16 cellular contexts compared by ENCODE assay signal in the genomic region with DNA sequence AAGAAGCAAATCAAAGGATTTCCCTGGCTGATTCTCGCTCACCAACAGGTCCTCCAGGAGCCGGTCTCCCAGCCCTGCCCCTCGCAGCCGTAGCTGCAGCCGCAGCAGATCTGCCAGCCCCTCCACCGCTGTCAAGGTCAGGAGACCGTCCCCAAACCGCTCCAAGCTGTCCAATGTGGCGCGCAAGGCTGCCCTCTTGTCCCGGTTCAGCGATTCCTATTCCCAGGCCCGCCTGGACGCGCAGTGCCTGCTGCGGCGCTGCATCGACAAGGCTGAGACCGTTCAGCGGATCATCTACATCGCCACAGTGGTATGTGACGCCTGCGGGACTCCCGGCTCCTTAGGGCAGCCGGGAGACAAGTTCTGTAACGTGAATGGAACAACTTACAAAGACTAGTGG. TPM values are rescaled to one million over a fixed set of nuclear protein-coding genes. Genes with fewer than 3 reads are reported as not detected.
DNase-seq lines count a peak whose midpoint lies in the region; ATAC-seq, FAIRE-seq and TF ChIP-seq lines count a peak whose summit lies in the region.
"Had no signal": no experiment of that assay in that cellular context is flagged by ENCODE, and none has a peak within 500 bp of the region (broad histone marks: within the 10 kb centered on the region; RNA-seq: fewer than 3 reads in every experiment).

No MANE protein-coding gene starts in this region.

- CTCF ChIA-PET in K562 (lab: Yijun Ruan, JAX; ENCODE audit: low intra/inter-chr PET ratio): no interaction called here

- H3K36me3 ChIP-seq in K562 (ENCODE audit: control insufficient read depth, insufficient read depth, low read length) (no peaks in the 10 kb centered on the region), hepatocyte (replicated peaks; ENCODE audit: insufficient read depth, low read depth) (no peaks in the 10 kb centered on the region), tibial nerve (no peaks in the 10 kb centered on the region)

- H3K4me2 ChIP-seq in K562 (ENCODE audit: insufficient read depth, low read length): no peak overlapping the region
- H3K4me2 ChIP-seq in hepatocyte: peak overlapping the region; percentile 85

- no peak for TF ChIP-seq EP300 in K562 (IDR thresholded peaks at IDR 0.05; ENCODE audit: low read length)
- no peak for TF ChIP-seq EP300 in tibial nerve (IDR thresholded peaks at IDR 0.05)

- TF ChIP-seq CTCF in K562 (IDR thresholded peaks at IDR 0.05 in 2 of 3, conservative IDR thresholded peaks at IDR 0.05 in 1 of 3; ENCODE audit: insufficient read depth in 2 of 3, low read depth in 1 of 3, low read length in 3 of 3) (no peak), hepatocyte (IDR thresholded peaks at IDR 0.05; ENCODE audit: poor library complexity) (no peak), neural crest cell (conservative IDR thresholded peaks at IDR 0.05) (no peak), tibial nerve (IDR thresholded peaks at IDR 0.05) (no peak)

- no peaks in the 10 kb centered on the region for H3K9me3 Mint-ChIP-seq in neural crest cell
- H3K9me3 Mint-ChIP-seq: effector memory CD8-positive, alpha-beta T cell; T-helper 1 cell treated with Interleukin-12 subunit alpha and Interleukin-12 subunit beta and Interleukin-4 antibody, amounts not matched to agents 30 μg/mL and 1 μg/mL, for 36 hours had no signal

- H3K9me1 ChIP-seq in K562 (ENCODE audit: control insufficient read depth, insufficient read depth, low read length): no peaks in the 10 kb centered on the region

- H2AFZ ChIP-seq in K562 (ENCODE audit: low read depth, low read length): no peak overlapping the region
- H2AFZ ChIP-seq in hepatocyte: peak overlapping the region; percentile 63
- H2AFZ ChIP-seq: parathyroid adenoma had no signal

- H3K9me2 ChIP-seq in hepatocyte (replicated peaks; ENCODE audit: insufficient read depth): no peaks in the 10 kb centered on the region

- no peak overlapping the region for H3K27ac Mint-ChIP-seq in neural crest cell (ENCODE audit: unreplicated experiment)
- H3K27ac Mint-ChIP-seq: activated CD8-positive, alpha-beta T cell treated with anti-CD3 and anti-CD28 coated beads, Interleukin-2, amount 10 ng/mL, durations not matched to agents 7 days and 5 days; effector memory CD8-positive, alpha-beta T cell; T-helper 1 cell treated with Interleukin-12 subunit alpha and Interleukin-12 subunit beta and Interleukin-4 antibody, amounts not matched to agents 30 μg/mL and 1 μg/mL, for 36 hours had no signal

- H3K9me3 ChIP-seq in K562 (replicated peaks; ENCODE audit: control insufficient read depth, insufficient read depth, low read depth, low read length): no peaks in the 10 kb centered on the region
- H3K9me3 ChIP-seq in hepatocyte (ENCODE audit: low read depth): no peaks in the 10 kb centered on the region
- no peaks in the 10 kb centered on the region for H3K9me3 ChIP-seq in tibial nerve

- BruUV-seq in K562 (replicated peaks; lab: Mats Ljungman, UMichigan): no TSS peak

- ATAC-seq in K562: peak; percentile 42; the same call in 2 of the 3 replicates
- no peak for ATAC-seq in HG03159 (IDR thresholded peaks at IDR 0.05; ENCODE audit: unreplicated experiment)
- ATAC-seq: activated CD8-positive, alpha-beta T cell treated with anti-CD3 and anti-CD28 coated beads, Interleukin-2, amount 10 ng/mL, durations not matched to agents 7 days and 5 days; effector memory CD8-positive, alpha-beta T cell had no signal

- H3K4me3 Mint-ChIP-seq in neural crest cell: peak overlapping the region; percentile 66
- H3K4me3 Mint-ChIP-seq: activated CD8-positive, alpha-beta T cell treated with anti-CD3 and anti-CD28 coated beads, Interleukin-2, amount 10 ng/mL, durations not matched to agents 7 days and 5 days; effector memory CD8-positive, alpha-beta T cell; T-helper 1 cell treated with Interleukin-12 subunit alpha and Interleukin-12 subunit beta and Interleukin-4 antibody, amounts not matched to agents 30 μg/mL and 1 μg/mL, for 36 hours had no signal

- no peak for FAIRE-seq in K562 (lab: Jason Lieb, UNC)
- FAIRE-seq in GM12892 (lab: Jason Lieb, UNC): no peak

- H4K20me1 ChIP-seq in K562 (replicated peaks; ENCODE audit: control insufficient read depth, insufficient read depth, low read length) (no peaks in the 10 kb centered on the region), hepatocyte (ENCODE audit: insufficient read depth, poor library complexity, severe bottlenecking) (no peaks in the 10 kb centered on the region)

- H3K27me3 ChIP-seq in K562 (ENCODE audit: control insufficient read depth in 2 of 2, insufficient read depth in 2 of 2, low read length in 2 of 2) (peaks cover 5 to 8% of the 10 kb centered on the region in 2 experiments; a peak in 1 of 5 replicates), hepatocyte (peaks cover 12% of the 10 kb centered on the region), tibial nerve (peaks cover 0 to 4% of the 10 kb centered on the region in 2 donors)

- no peaks in the 10 kb centered on the region for H3K79me2 ChIP-seq in K562 (ENCODE audit: control insufficient read depth, insufficient read depth, low read length)
- no peaks in the 10 kb centered on the region for H3K79me2 ChIP-seq in hepatocyte
- H3K79me2 ChIP-seq: parathyroid adenoma had no signal

- in situ Hi-C loops in K562 (cut with MboI): no loop called here

- H3K4me3 ChIP-seq in K562: no peak overlapping the region
- H3K4me3 ChIP-seq in hepatocyte: peak overlapping the region; percentile 10
- H3K4me3 ChIP-seq in tibial nerve: peak overlapping the region in 1 of 4 donors; percentile 11

- 0% methylated on average over 22 of the region's 26 CpGs for WGBS in K562 (ENCODE audit: insufficient coverage, low coverage, missing lambda C conversion rate)
- WGBS in hepatocyte (ENCODE audit: low lambda C conversion rate, missing lambda C conversion rate): 6% methylated on average over 26 of the region's 26 CpGs
- WGBS in tibial nerve, 2 donors: 5 to 7% methylated on average over 18 to 25 of the region's 26 CpGs

- H3K27ac ChIP-seq in K562 (ENCODE audit: extremely low read depth, low read depth, low read length) (no peak overlapping the region), hepatocyte (no peak overlapping the region), tibial nerve (no peak overlapping the region)
- H3K27ac ChIP-seq: parathyroid adenoma had no signal

- no peaks in the 10 kb centered on the region for H3K36me3 Mint-ChIP-seq in neural crest cell (ENCODE audit: low read depth)

- no peaks in the 10 kb centered on the region for H3K4me1 ChIP-seq in K562 (replicated peaks in 1 of 2; ENCODE audit: control insufficient read depth in 2 of 2, insufficient read depth in 2 of 2, low read length in 2 of 2)
- peaks cover 7% of the 10 kb centered on the region for H3K4me1 ChIP-seq in hepatocyte (ENCODE audit: insufficient read depth)
- peaks cover 0 to 7% (median 0%) of the 10 kb centered on the region in 4 donors for H3K4me1 ChIP-seq in tibial nerve
- H3K4me1 ChIP-seq: parathyroid adenoma had no signal

- intact Hi-C loops in K562 (cut with micrococcal nuclease): loop anchor here (10.0 kb wide), 1 partner anchor 258 kb away; no protein-coding TSS in a partner anchor

- TF ChIP-seq RAD21 in K562 (CRISPR knock-in tag; conservative IDR thresholded peaks at IDR 0.05 in 1 of 2, IDR thresholded peaks at IDR 0.05 in 1 of 2): no peak

- DNase-seq in Ammon's horn (ENCODE audit: low spot score) (peak; percentile 29), K562 (ENCODE audit: extremely low read depth in 1 of 4, low spot score in 3 of 4) (no peak), hepatocyte (ENCODE audit: low spot score) (peak; percentile 36), neural crest cell (ENCODE audit: low read depth, low spot score) (peak; percentile 41), tibial nerve (ENCODE audit: low spot score in 2 of 2) (no peak), SKM-1 treated with dmso at 0.1 percent for 144 hours (lab: John Stamatoyannopoulos, UW; ENCODE audit: unreplicated experiment) (no peak), GM12892 (ENCODE audit: insufficient read length) (no peak)
- DNase-seq: activated CD8-positive, alpha-beta T cell treated with anti-CD3 and anti-CD28 coated beads, Interleukin-2, amount 10 ng/mL, durations not matched to agents 7 days and 5 days; DMS79; effector memory CD8-positive, alpha-beta T cell; Kasumi-1; NCI-H2171 had no signal

- H3K9ac ChIP-seq in K562 (ENCODE audit: insufficient read depth in 1 of 2, low read depth in 2 of 2, low read length in 2 of 2): no peak overlapping the region
- H3K9ac ChIP-seq: parathyroid adenoma had no signal

- no peak for TF ChIP-seq POLR2A in K562 (conservative IDR thresholded peaks at IDR 0.05)
- no peak for TF ChIP-seq POLR2A in tibial nerve (IDR thresholded peaks at IDR 0.05)
- TF ChIP-seq POLR2A in GM12892 (IDR thresholded peaks at IDR 0.05; ENCODE audit: low read depth, low read length): no peak

- peaks cover 12% of the 10 kb centered on the region for H3K4me1 Mint-ChIP-seq in neural crest cell

- peaks cover 39% of the 10 kb centered on the region for H3K27me3 Mint-ChIP-seq in neural crest cell (ENCODE audit: low read depth)

- POLR2A ChIA-PET in K562 (lab: Yijun Ruan, JAX): no interaction called here

RNA-seq across cellular contexts. Expression of gene SPATA18, which starts 25.6 kb away (rescaled TPM):
- total RNA-seq in K562 (2011; cell fraction: chromatin; rRNA removed; ENCODE audit: low replicate concordance): not detected in 2 replicates
- total RNA-seq in K562 (2011; cell fraction: nucleolus; rRNA removed): not detected in 2 replicates
- total RNA-seq in K562 (2011; cell fraction: nucleoplasm; rRNA removed): not detected in 2 replicates
- total RNA-seq in K562 (2014; rRNA removed): not detected in 2 replicates
- total RNA-seq in K562 (2014; rRNA removed; fragmentation: Illumina TruSeq; extraction: Trizol): not detected in 2 replicates
- not detected in 2 replicates for total RNA-seq in K562 (2015; rRNA removed; fragmentation: Illumina TruSeq; extraction: Trizol)
- 0.09 TPM in 1 of 2 replicates, not detected in the other for total RNA-seq in K562 (2021)
- polyA plus RNA-seq in K562 (2011; rRNA removed): not detected in 2 replicates
- polyA plus RNA-seq in K562 (2011; cell fraction: cytosol; rRNA removed): not detected in 2 replicates
- polyA plus RNA-seq in K562 (2011; cell fraction: nucleus; rRNA removed): not detected in 2 replicates
- not detected in 2 replicates for polyA plus RNA-seq in K562 (2012)
- polyA plus RNA-seq in K562 (2014; fragmentation: Illumina TruSeq; extraction: Trizol): not detected in 2 replicates
- not detected for polyA plus RNA-seq in K562 (2014; fragmentation: Nextera tagmentation; extraction: Ambion mirVana)
- polyA plus RNA-seq in K562 (2014; rRNA removed): not detected in 2 replicates
- polyA minus RNA-seq in K562 (2011; rRNA and poly(A)+ RNA removed): not detected in 2 replicates
- polyA minus RNA-seq in K562 (2011; cell fraction: cytosol; rRNA and poly(A)+ RNA removed): not detected in 2 replicates
- not detected in 2 replicates for polyA minus RNA-seq in K562 (2011; cell fraction: nucleus; rRNA and poly(A)+ RNA removed)
- 7.8 and 12.3 TPM in 2 replicates for total RNA-seq in hepatocyte
- 2.7 and 2.9 TPM in 2 replicates for polyA plus RNA-seq in hepatocyte
- 3.0 and 5.4 TPM in 2 replicates for total RNA-seq in neural crest cell
- 1 to 10 TPM in 3 of 4 donors, under 1 TPM in 1; 0.30 to 6.3 (median 4.3) TPM for total RNA-seq in tibial nerve
- 2.2 TPM for polyA plus RNA-seq in GM12892 (2012; ENCODE audit: missing spikeins)
- total RNA-seq: OCI-LY7 had no signal

RNA-seq across cellular contexts. Expression of gene SGCB, which starts 38.6 kb away (rescaled TPM):
- not detected in 2 replicates for total RNA-seq in K562 (2011; cell fraction: chromatin; rRNA removed; ENCODE audit: low replicate concordance)
- total RNA-seq in K562 (2011; cell fraction: nucleolus; rRNA removed): not detected in 2 replicates
- 0.15 TPM in 1 of 2 replicates, not detected in the other for total RNA-seq in K562 (2011; cell fraction: nucleoplasm; rRNA removed)
- total RNA-seq in K562 (2014; rRNA removed) (not detected in 2 replicates), K562 (2014; rRNA removed; fragmentation: Illumina TruSeq; extraction: Trizol) (0.04 TPM in 1 of 2 replicates, not detected in the other), K562 (2015; rRNA removed; fragmentation: Illumina TruSeq; extraction: Trizol) (not detected in 2 replicates), K562 (2021) (0.09 and 0.20 TPM in 2 replicates), hepatocyte (18.2 and 20.7 TPM in 2 replicates), neural crest cell (29.9 and 32.9 TPM in 2 replicates), tibial nerve (100 to 1,000 TPM in 1 of 4 donors, 10 to 100 TPM in 3; 47.7 to 108 (median 73.4) TPM)
- polyA plus RNA-seq in K562 (2011; rRNA removed) (0.08 and 0.13 TPM in 2 replicates), K562 (2014; fragmentation: Illumina TruSeq; extraction: Trizol) (0.08 and 0.09 TPM in 2 replicates), K562 (2014; fragmentation: Nextera tagmentation; extraction: Ambion mirVana) (under 1 TPM; 0.01 to 0.06 TPM), K562 (2014; rRNA removed) (0.04 TPM in 1 of 2 replicates, not detected in the other), hepatocyte (28.1 and 28.7 TPM in 2 replicates)
- polyA plus RNA-seq in K562 (2011; cell fraction: cytosol; rRNA removed): 0.01 and 0.12 TPM in 2 replicates
- polyA plus RNA-seq in K562 (2011; cell fraction: nucleus; rRNA removed): not detected in 2 replicates
- 0.04 and 0.05 TPM in 2 replicates for polyA plus RNA-seq in K562 (2012)
- polyA minus RNA-seq in K562 (2011; rRNA and poly(A)+ RNA removed): not detected in 2 replicates
- not detected in 2 replicates for polyA minus RNA-seq in K562 (2011; cell fraction: cytosol; rRNA and poly(A)+ RNA removed)
- polyA minus RNA-seq in K562 (2011; cell fraction: nucleus; rRNA and poly(A)+ RNA removed): not detected in 2 replicates
- polyA plus RNA-seq in GM12892 (2012; ENCODE audit: missing spikeins): 4.2 TPM

RNA-seq across cellular contexts. Expression of gene LRRC66, which starts 56.6 kb away (rescaled TPM):
- not detected in 2 replicates for total RNA-seq in K562 (2011; cell fraction: chromatin; rRNA removed; ENCODE audit: low replicate concordance)
- total RNA-seq in K562 (2011; cell fraction: nucleolus; rRNA removed): not detected in 2 replicates
- not detected in 2 replicates for total RNA-seq in K562 (2011; cell fraction: nucleoplasm; rRNA removed)
- total RNA-seq in K562 (2014; rRNA removed) (not detected in 2 replicates), K562 (2014; rRNA removed; fragmentation: Illumina TruSeq; extraction: Trizol) (not detected in 2 replicates), K562 (2015; rRNA removed; fragmentation: Illumina TruSeq; extraction: Trizol) (not detected in 2 replicates), K562 (2021) (not detected in 2 replicates), hepatocyte (0.87 and 0.92 TPM in 2 replicates), neural crest cell (0.33 and 0.34 TPM in 2 replicates), tibial nerve (1 to 10 TPM in 3 of 4 donors, under 1 TPM in 1; 0.84 to 2.4 (median 1.7) TPM)
- polyA plus RNA-seq in K562 (2011; rRNA removed) (not detected in 2 replicates), K562 (2014; fragmentation: Illumina TruSeq; extraction: Trizol) (not detected in 2 replicates), K562 (2014; fragmentation: Nextera tagmentation; extraction: Ambion mirVana) (not detected), K562 (2014; rRNA removed) (not detected in 2 replicates), hepatocyte (0.44 TPM in 1 of 2 replicates, not detected in the other)
- polyA plus RNA-seq in K562 (2011; cell fraction: cytosol; rRNA removed): not detected in 2 replicates
- not detected in 2 replicates for polyA plus RNA-seq in K562 (2011; cell fraction: nucleus; rRNA removed)
- polyA plus RNA-seq in K562 (2012): not detected in 2 replicates
- not detected in 2 replicates for polyA minus RNA-seq in K562 (2011; rRNA and poly(A)+ RNA removed)
- not detected in 2 replicates for polyA minus RNA-seq in K562 (2011; cell fraction: cytosol; rRNA and poly(A)+ RNA removed)
- polyA minus RNA-seq in K562 (2011; cell fraction: nucleus; rRNA and poly(A)+ RNA removed): not detected in 2 replicates
- not detected for polyA plus RNA-seq in GM12892 (2012; ENCODE audit: missing spikeins)

Comparison
In these comparisons a context has a peak if more than half of its experiments do, and no peak if none do; other contexts are left out.
1. DNase-seq: peak in Ammon's horn (single experiment), hepatocyte (single experiment) and neural crest cell (single experiment); none in K562 (0 of 4), tibial nerve (0 of 2), SKM-1 treated with dmso at 0.1 percent for 144 hours (single experiment) and GM12892 (single experiment).
2. RNA of gene SGCB, which starts 38.6 kb away (total RNA-seq): 47.7 to 108 TPM in tibial nerve, 29.9 to 32.9 TPM in neural crest cell and 18.2 to 20.7 TPM in hepatocyte; 0.04 to 0.20 TPM in K562; every median in the first group is over 10 times any median in the second.